Comparison of ENCODE assay signal across 26 cellular contexts in genomic region chr5:181156758-181157157, GRCh38. TPM values are rescaled to one million over a fixed set of nuclear protein-coding genes. Genes with fewer than 3 reads are reported as not detected.
"Had no signal": no experiment of that assay in that cellular context is flagged by ENCODE, and none has a peak within 500 bp of the region (broad histone marks: within the 10 kb centered on the region; RNA-seq: fewer than 3 reads in every experiment).

No MANE protein-coding gene starts in this region.

- ATAC-seq: activated CD4-positive, CD25-positive, alpha-beta regulatory T cell treated with anti-CD3 and anti-CD28 coated beads, Interleukin-2, amount 50 U/mL, for 24 hours; activated CD8-positive, alpha-beta T cell treated with anti-CD3 and anti-CD28 coated beads, Interleukin-2, amount 10 ng/mL, durations not matched to agents 7 days and 5 days; activated T-cell treated with anti-CD3 and anti-CD28 coated beads, Interleukin-2, amount 50 U/mL, for 4 hours; SK-N-SH treated with all-trans-retinoic acid at 6 μM for 48 hours had no signal

- H3K4me3 ChIP-seq: ascending aorta, SJSA1 had no signal

- FAIRE-seq: RCC 7860 had no signal

- H3K9me3 ChIP-seq: ascending aorta had no signal

- DNase-seq: activated CD4-positive, alpha-beta T cell treated with anti-CD3 and anti-CD28 coated beads for 48 hours; activated CD4-positive, alpha-beta T cell treated with anti-CD3 and anti-CD28 coated beads, Interleukin-2, amount 50 U/mL, for 4 hours; activated CD8-positive, alpha-beta T cell treated with anti-CD3 and anti-CD28 coated beads, Interleukin-2, amount 10 ng/mL, durations not matched to agents 7 days and 5 days; activated gamma-delta T cell treated with Interleukin-2 at 50 U/mL for 16 hours; activated naive CD4-positive, alpha-beta T cell treated with anti-CD3 and anti-CD28 coated beads, Interleukin-2, amount 10 ng/mL, durations not matched to agents 7 days and 5 days; activated T-cell treated with anti-CD3 and anti-CD28 coated beads, Interleukin-2, amount 50 U/mL, for 4 hours; amniotic stem cell; NCI-H1092; NCI-H1417; NCI-H2029; NCI-H2107; NCI-H2171 treated with DMSO at 0.1 percent for 48 hours; NCI-H226; NCI-H526; NCI-H82; SHP77; SW 1271 had no signal

- H3K27me3 ChIP-seq: ascending aorta had no signal

- H3K27ac ChIP-seq: ascending aorta, SJSA1 had no signal

- H3K36me3 ChIP-seq: ascending aorta, SJSA1 had no signal

RNA-seq across cellular contexts. Expression of gene OR2V2, which starts 9.4 kb away (rescaled TPM):
- total RNA-seq: activated CD8-positive, alpha-beta T cell treated with anti-CD3 and anti-CD28 coated beads, Interleukin-2, amount 10 ng/mL, durations not matched to agents 7 days and 5 days; activated T-cell treated with anti-CD3 and anti-CD28 coated beads, Interleukin-2, amount 50 U/mL, for 4 hours; ascending aorta; LHCN-M2; M059J; NCI-H460; SJSA1; T-helper 1 cell treated with Interleukin-12 subunit alpha and Interleukin-12 subunit beta and Interleukin-4 antibody, amounts not matched to agents 30 ng/mL and 1 ng/mL, for 36 hours had no signal

RNA-seq across cellular contexts. Expression of gene OR2V1, which starts 25.8 kb away (rescaled TPM):
- total RNA-seq: activated CD8-positive, alpha-beta T cell treated with anti-CD3 and anti-CD28 coated beads, Interleukin-2, amount 10 ng/mL, durations not matched to agents 7 days and 5 days; activated T-cell treated with anti-CD3 and anti-CD28 coated beads, Interleukin-2, amount 50 U/mL, for 4 hours; ascending aorta; LHCN-M2; M059J; NCI-H460; SJSA1; T-helper 1 cell treated with Interleukin-12 subunit alpha and Interleukin-12 subunit beta and Interleukin-4 antibody, amounts not matched to agents 30 ng/mL and 1 ng/mL, for 36 hours had no signal
